21 cellular contexts compared by ENCODE assay signal in genomic region chr17:40986920-40987319, GRCh38. TPM values are rescaled to one million over a fixed set of nuclear protein-coding genes. Genes with fewer than 3 reads are reported as not detected.
DNase-seq lines count a peak whose midpoint lies in the region; ATAC-seq and TF ChIP-seq lines count a peak whose summit lies in the region.
"Had no signal": no experiment of that assay in that cellular context is flagged by ENCODE, and none has a peak within 500 bp of the region (broad histone marks: within the 10 kb centered on the region; RNA-seq: fewer than 3 reads in every experiment).

No MANE protein-coding gene starts in this region.

- H3K9me3 ChIP-seq in A673 (ENCODE audit: low read depth, low read length, poor library complexity, severe bottlenecking) (no peaks in the 10 kb centered on the region), Peyer's patch (no peaks in the 10 kb centered on the region)
- H3K9me3 ChIP-seq: HAP-1, SK-N-SH had no signal

- intact Hi-C loops in A673 (cut with micrococcal nuclease; ENCODE audit: unreplicated experiment) (no loop called here), natural killer cell (cut with micrococcal nuclease) (no loop called here)

- no peak for TF ChIP-seq POLR2A in Peyer's patch (IDR thresholded peaks at IDR 0.05)

- H3K4me1 Mint-ChIP-seq in natural killer cell: no peaks in the 10 kb centered on the region
- H3K4me1 Mint-ChIP-seq: CD8-positive, alpha-beta memory T cell; GM23338 had no signal

- TF ChIP-seq CTCF in A673 (conservative IDR thresholded peaks at IDR 0.05; ENCODE audit: low read depth, low read length) (no peak), Peyer's patch (IDR thresholded peaks at IDR 0.05) (no peak), natural killer cell (IDR thresholded peaks at IDR 0.05) (no peak)

- H3K27ac ChIP-seq in A673 (ENCODE audit: low read depth, low read length, poor library complexity, severe bottlenecking) (no peak overlapping the region), Peyer's patch (no peak overlapping the region)
- H3K27ac ChIP-seq: C4-2B, KMS-11 had no signal

- H3K36me3 Mint-ChIP-seq in natural killer cell: no peaks in the 10 kb centered on the region
- H3K36me3 Mint-ChIP-seq: CD8-positive, alpha-beta memory T cell had no signal

- peaks cover 7% of the 10 kb centered on the region for H3K4me1 ChIP-seq in A673 (ENCODE audit: insufficient read depth, low read length, poor library complexity, severe bottlenecking)
- no peaks in the 10 kb centered on the region for H3K4me1 ChIP-seq in Peyer's patch
- H3K4me1 ChIP-seq: HAP-1 had no signal

- H3K27ac Mint-ChIP-seq in natural killer cell: no peak overlapping the region
- H3K27ac Mint-ChIP-seq: CD8-positive, alpha-beta memory T cell; GM23338 had no signal

- DNase-seq in A673 (ENCODE audit: low spot score) (peak; percentile 43), NCI-H526 (lab: John Stamatoyannopoulos, UW) (peak; percentile 32 to 80), Peyer's patch (no peak), NCI-H748 treated with DMSO at 0.1 percent for 48 hours (lab: John Stamatoyannopoulos, UW) (no peak), natural killer cell (no peak)
- DNase-seq: 8988T; AML-193; Calu3; CD8-positive, alpha-beta memory T cell; NCI-H187; NCI-H2227 treated with DMSO at 0.1 percent for 48 hours; NCI-H524; OCI-M1; SIG-M5; SK-N-SH had no signal

- H3K9me3 Mint-ChIP-seq in natural killer cell: no peaks in the 10 kb centered on the region
- H3K9me3 Mint-ChIP-seq: CD8-positive, alpha-beta memory T cell; GM23338 had no signal

- H3K4me3 ChIP-seq in A673 (ENCODE audit: low read depth, low read length, poor library complexity, severe bottlenecking): no peak overlapping the region
- no peak overlapping the region for H3K4me3 ChIP-seq in Peyer's patch
- H3K4me3 ChIP-seq: GM23338, HAP-1 had no signal

- H3K4me3 Mint-ChIP-seq in natural killer cell: no peak overlapping the region
- H3K4me3 Mint-ChIP-seq: CD8-positive, alpha-beta memory T cell; GM23338 had no signal

- POLR2A ChIA-PET in A673 (lab: Charles Lee; ENCODE audit: low non-redundant PET): no interaction called here

- CTCF ChIA-PET in A673 (lab: Charles Lee): interaction anchor here (0.6 kb wide), 2 partner anchors 12 to 661 kb away, joined by 3 to 11 read pairs; no protein-coding TSS in a partner anchor

- no TSS peak for BruUV-seq in A673 (replicated peaks; lab: Mats Ljungman, UMichigan)

- H3K27me3 ChIP-seq in A673 (replicated peaks; ENCODE audit: insufficient read depth, low read depth, low read length, poor library complexity) (no peaks in the 10 kb centered on the region), Peyer's patch (no peaks in the 10 kb centered on the region)

- peaks cover 10 to 51% of the 10 kb centered on the region in 2 donors for H3K27me3 Mint-ChIP-seq in natural killer cell (ENCODE audit: low read depth in 2 of 2)

- ATAC-seq in esophagus mucosa (peak; percentile 60), natural killer cell (no peak)
- ATAC-seq: GM23338 had no signal

- H3K36me3 ChIP-seq in A673 (ENCODE audit: insufficient read depth, low read length, poor library complexity, severe bottlenecking) (no peaks in the 10 kb centered on the region), Peyer's patch (no peaks in the 10 kb centered on the region)
- H3K36me3 ChIP-seq: HAP-1 had no signal

RNA-seq across cellular contexts. Expression of gene KRT40, which starts 2.8 kb away (rescaled TPM):
- total RNA-seq in A673 (2021): 0.98 and 1.1 TPM in 2 replicates
- not detected for total RNA-seq in esophagus mucosa
- 1 to 10 TPM in 1 of 4 donors, under 1 TPM in 2, not detected in 1; 0.88 to 1.0 (median 0.94) TPM for total RNA-seq in Peyer's patch
- total RNA-seq in natural killer cell: not detected
- total RNA-seq: Calu3; CD8-positive, alpha-beta memory T cell; Daoy; GM23338 had no signal

RNA-seq across cellular contexts. Expression of gene KRTAP3-3, which starts 7.0 kb away (rescaled TPM):
- total RNA-seq in A673 (2021) (not detected in 2 replicates), esophagus mucosa (not detected), Peyer's patch (not detected), natural killer cell (not detected)
- total RNA-seq: Calu3; CD8-positive, alpha-beta memory T cell; Daoy; GM23338 had no signal

RNA-seq across cellular contexts. Expression of gene KRTAP3-2, which starts 12.8 kb away (rescaled TPM):
- total RNA-seq in A673 (2021): not detected in 2 replicates
- total RNA-seq in esophagus mucosa: not detected
- not detected for total RNA-seq in Peyer's patch
- total RNA-seq in natural killer cell: not detected
- total RNA-seq: Calu3; CD8-positive, alpha-beta memory T cell; Daoy; GM23338 had no signal

RNA-seq across cellular contexts. Expression of gene KRT39, which starts 20.2 kb away (rescaled TPM):
- total RNA-seq in A673 (2021): not detected in 2 replicates
- not detected for total RNA-seq in esophagus mucosa
- not detected for total RNA-seq in Peyer's patch
- not detected for total RNA-seq in natural killer cell
- total RNA-seq: Calu3; CD8-positive, alpha-beta memory T cell; Daoy; GM23338 had no signal

RNA-seq across cellular contexts. Expression of gene KRTAP3-1, which starts 22.0 kb away (rescaled TPM):
- total RNA-seq in A673 (2021) (not detected in 2 replicates), esophagus mucosa (not detected), Peyer's patch (not detected), natural killer cell (not detected)
- total RNA-seq: Calu3; CD8-positive, alpha-beta memory T cell; Daoy; GM23338 had no signal

Comparison
In these comparisons a context has a peak if more than half of its experiments do, and no peak if none do; other contexts are left out.
1. DNase-seq: peak in A673 (single experiment) and NCI-H526 (2 of 2); none in Peyer's patch (0 of 3), NCI-H748 treated with DMSO at 0.1 percent for 48 hours (single experiment) and natural killer cell (single experiment).